Comparison of ENCODE assay signal across 8 cellular contexts in genomic region chr14:88823968-88824313, GRCh38. TPM values are rescaled to one million over a fixed set of nuclear protein-coding genes. Genes with fewer than 3 reads are reported as not detected.
DNase-seq lines count a peak whose midpoint lies in the region; ATAC-seq and TF ChIP-seq lines count a peak whose summit lies in the region.

No MANE protein-coding gene starts in this region.

- CTCF ChIA-PET in RWPE1 (lab: Yijun Ruan, JAX), result interaction anchor here (0.9 kb wide), 1 partner anchor 25 kb away, joined by 3 read pairs; no protein-coding TSS in a partner anchor

- H3K4me1 ChIP-seq in CD4-positive, CD25-positive, alpha-beta regulatory T cell (ENCODE audit: control insufficient read depth, insufficient read depth, low read length, poor library complexity, severe bottlenecking), result peaks cover 13% of the 10 kb centered on the region

- DNase-seq in CD4-positive, CD25-positive, alpha-beta regulatory T cell, result no peak
- DNase-seq in RWPE1 (ENCODE audit: low spot score), result no peak
- DNase-seq in foreskin fibroblast, result no peak
- no peak for DNase-seq in stimulated activated effector memory CD8-positive, alpha-beta T cell treated with anti-CD3 and anti-CD28 coated beads, Interleukin-12 subunit alpha, Interleukin-12 subunit beta, amount 100 ng/mL, for 72 hours (ENCODE audit: low spot score in 2 of 2)
- DNase-seq in NOMO-1 treated with dmso at 0.1 percent for 144 hours (lab: John Stamatoyannopoulos, UW; ENCODE audit: unreplicated experiment), result no peak
- no peak for DNase-seq in T-helper 9 cell

- H3K9me3 Mint-ChIP-seq in CD4-positive, CD25-positive, alpha-beta regulatory T cell, result peaks cover 0 to 2% (median 0%) of the 10 kb centered on the region in 7 donors
- no peaks in the 10 kb centered on the region for H3K9me3 Mint-ChIP-seq in stimulated activated effector memory CD8-positive, alpha-beta T cell treated with anti-CD3 and anti-CD28 coated beads, Interleukin-12 subunit alpha, Interleukin-12 subunit beta, amount 100 ng/mL, for 72 hours

- no peak for TF ChIP-seq CTCF in RWPE1 (conservative IDR thresholded peaks at IDR 0.05; ENCODE audit: low read depth)
- TF ChIP-seq CTCF in foreskin fibroblast (IDR thresholded peaks at IDR 0.05; ENCODE audit: low read depth, low read length), result no peak

- peak overlapping the region; percentile 87 for H3K4me3 ChIP-seq in CD4-positive, CD25-positive, alpha-beta regulatory T cell (ENCODE audit: low read depth, low read length)
- H3K4me3 ChIP-seq in foreskin fibroblast (ENCODE audit: low read depth in 1 of 2, low read length in 2 of 2), result peak overlapping the region; percentile 72 to 85

- H3K36me3 ChIP-seq in CD4-positive, CD25-positive, alpha-beta regulatory T cell (ENCODE audit: control insufficient read depth, insufficient read depth, low read length), result no peaks in the 10 kb centered on the region

- no peak for ATAC-seq in CD4-positive, CD25-positive, alpha-beta regulatory T cell (ENCODE audit: low read depth in 2 of 2)
- peak; percentile 15 for ATAC-seq in GM21825 (IDR thresholded peaks at IDR 0.05; ENCODE audit: unreplicated experiment)
- ATAC-seq in stimulated activated effector memory CD8-positive, alpha-beta T cell treated with anti-CD3 and anti-CD28 coated beads, Interleukin-12 subunit alpha, Interleukin-12 subunit beta, amount 100 ng/mL, for 72 hours, result no peak
- no peak for ATAC-seq in GM21737 (IDR thresholded peaks at IDR 0.05; ENCODE audit: unreplicated experiment)

- peaks cover 3 to 16% (median 10%) of the 10 kb centered on the region in 4 donors for H3K4me1 Mint-ChIP-seq in CD4-positive, CD25-positive, alpha-beta regulatory T cell
- H3K4me1 Mint-ChIP-seq in stimulated activated effector memory CD8-positive, alpha-beta T cell treated with anti-CD3 and anti-CD28 coated beads, Interleukin-12 subunit alpha, Interleukin-12 subunit beta, amount 100 ng/mL, for 72 hours, result peaks cover 7% of the 10 kb centered on the region

- peaks cover 8% of the 10 kb centered on the region for H3K27me3 ChIP-seq in CD4-positive, CD25-positive, alpha-beta regulatory T cell (ENCODE audit: control insufficient read depth, insufficient read depth, low read length)

- H3K27me3 Mint-ChIP-seq in CD4-positive, CD25-positive, alpha-beta regulatory T cell, result peaks cover 44% of the 10 kb centered on the region

- H3K9me3 ChIP-seq in CD4-positive, CD25-positive, alpha-beta regulatory T cell (ENCODE audit: control insufficient read depth in 2 of 2, low read length in 2 of 2), result no peaks in the 10 kb centered on the region

- H3K27ac ChIP-seq in CD4-positive, CD25-positive, alpha-beta regulatory T cell (ENCODE audit: insufficient read depth, low read length, poor library complexity, severe bottlenecking), result peak overlapping the region; percentile 74
- peak overlapping the region; percentile 82 for H3K27ac ChIP-seq in RWPE1

- peak overlapping the region; percentile 88 to 92 (median 88) for H3K4me3 Mint-ChIP-seq in CD4-positive, CD25-positive, alpha-beta regulatory T cell
- peak overlapping the region; percentile 79 for H3K4me3 Mint-ChIP-seq in stimulated activated effector memory CD8-positive, alpha-beta T cell treated with anti-CD3 and anti-CD28 coated beads, Interleukin-12 subunit alpha, Interleukin-12 subunit beta, amount 100 ng/mL, for 72 hours

- peak overlapping the region in 2 of 3 donors; percentile 97 to 98 for H3K27ac Mint-ChIP-seq in CD4-positive, CD25-positive, alpha-beta regulatory T cell
- H3K27ac Mint-ChIP-seq in stimulated activated effector memory CD8-positive, alpha-beta T cell treated with anti-CD3 and anti-CD28 coated beads, Interleukin-12 subunit alpha, Interleukin-12 subunit beta, amount 100 ng/mL, for 72 hours, result peak overlapping the region; percentile 98

- no peaks in the 10 kb centered on the region for H3K36me3 Mint-ChIP-seq in CD4-positive, CD25-positive, alpha-beta regulatory T cell
- H3K36me3 Mint-ChIP-seq in stimulated activated effector memory CD8-positive, alpha-beta T cell treated with anti-CD3 and anti-CD28 coated beads, Interleukin-12 subunit alpha, Interleukin-12 subunit beta, amount 100 ng/mL, for 72 hours, result no peaks in the 10 kb centered on the region

- POLR2A ChIA-PET in RWPE1 (lab: Yijun Ruan, JAX; ENCODE audit: low non-redundant PET), result no interaction called here

RNA-seq across cellular contexts. Expression of gene TTC8, which starts 0.5 kb away (rescaled TPM):
- 2.0 TPM for total RNA-seq in CD4-positive, CD25-positive, alpha-beta regulatory T cell
- under 1 TPM in 3 of 4 donors, not detected in 1; 0.63 to 0.92 (median 0.65) TPM for polyA plus RNA-seq in CD4-positive, CD25-positive, alpha-beta regulatory T cell

RNA-seq across cellular contexts. Expression of gene EML5, which starts 31.2 kb away (rescaled TPM):
- 0.69 TPM for total RNA-seq in CD4-positive, CD25-positive, alpha-beta regulatory T cell
- under 1 TPM in 3 of 4 donors, not detected in 1; 0.11 to 0.34 (median 0.15) TPM for polyA plus RNA-seq in CD4-positive, CD25-positive, alpha-beta regulatory T cell
